26 cellular contexts compared by ENCODE assay signal in genomic region chr15:66139816-66140215, GRCh38.
"Had no signal": no experiment of that assay in that cellular context is flagged by ENCODE, and none has a peak within 500 bp of the region (broad histone marks: within the 10 kb centered on the region; RNA-seq: fewer than 3 reads in every experiment).

No MANE protein-coding gene starts in this region.

- H3K4me1 ChIP-seq: ascending aorta, prostate gland had no signal

- H3K27me3 ChIP-seq: adrenal gland, ascending aorta, esophagus muscularis mucosa, testis had no signal

- ATAC-seq: activated T-cell treated with anti-CD3 and anti-CD28 coated beads, Interleukin-2, amount 50 U/mL, for 4 hours; natural killer cell had no signal

- H3K36me3 Mint-ChIP-seq: activated naive CD8-positive, alpha-beta T cell; natural killer cell had no signal

- H3K27me3 Mint-ChIP-seq: activated naive CD8-positive, alpha-beta T cell had no signal

- H3K27ac ChIP-seq: adrenal gland, ascending aorta, coronary artery, left ventricle myocardium inferior, prostate gland, spleen, testis had no signal

- H3K4me3 ChIP-seq: adrenal gland, ascending aorta, coronary artery, esophagus muscularis mucosa, left ventricle myocardium inferior, prostate gland, spleen, testis had no signal

- H3K9me3 Mint-ChIP-seq: activated T-cell treated with anti-CD3 and anti-CD28 coated beads, Interleukin-2, amount 50 U/mL, for 4 hours; activated T-helper 2 cell treated with anti-CD3 and anti-CD28 coated beads, Interferon-gamma antibody, Interleukin-2, Interleukin-4, amounts not matched to agents 10 μg/mL and 5 μg/mL and 100 μg/mL, durations not matched to agents 14 hours and 24 hours and 36 hours; central memory CD8-positive, alpha-beta T cell; natural killer cell had no signal

- H3K27ac Mint-ChIP-seq: activated naive CD8-positive, alpha-beta T cell; activated T-helper 2 cell treated with anti-CD3 and anti-CD28 coated beads, Interferon-gamma antibody, Interleukin-2, Interleukin-4, amounts not matched to agents 10 μg/mL and 5 μg/mL and 100 μg/mL, durations not matched to agents 14 hours and 24 hours and 36 hours; natural killer cell had no signal

- DNase-seq: activated CD4-positive, alpha-beta T cell treated with anti-CD3 and anti-CD28 coated beads for 4 hours; activated CD4-positive, alpha-beta T cell treated with anti-CD3 and anti-CD28 coated beads, Interleukin-2, amount 50 U/mL, for 48 hours; activated CD4-positive, CD25-positive, alpha-beta regulatory T cell; activated CD8-positive, alpha-beta memory T cell treated with anti-CD3 and anti-CD28 coated beads, Interleukin-2, amount 50 U/mL, for 48 hours; activated naive CD4-positive, alpha-beta T cell; activated T-cell treated with anti-CD3 and anti-CD28 coated beads, Interleukin-2, amount 50 U/mL, for 4 hours; adrenal gland; head of caudate nucleus; hypothalamus; left ventricle myocardium inferior; mammary epithelial cell; midbrain; natural killer cell; spleen; stimulated activated CD4-positive, alpha-beta T cell treated with anti-CD3 and anti-CD28 coated beads, Interleukin-4, amount 100 ng/mL, for 1 hour; stimulated activated naive CD4-positive, alpha-beta T cell; testis; trophoblast cell had no signal

- FAIRE-seq: frontal cortex had no signal

- H3K4me1 Mint-ChIP-seq: central memory CD8-positive, alpha-beta T cell; natural killer cell had no signal

- H3K4me3 Mint-ChIP-seq: activated naive CD8-positive, alpha-beta T cell; activated T-cell treated with anti-CD3 and anti-CD28 coated beads, Interleukin-2, amount 50 U/mL, for 4 hours; central memory CD8-positive, alpha-beta T cell; natural killer cell had no signal

- H3K36me3 ChIP-seq: adrenal gland, ascending aorta, esophagus muscularis mucosa, left ventricle myocardium inferior, prostate gland, spleen had no signal

- H3K9me3 ChIP-seq: adrenal gland, ascending aorta, esophagus muscularis mucosa, left ventricle myocardium inferior, prostate gland, spleen, testis had no signal
